In the genomic region with DNA sequence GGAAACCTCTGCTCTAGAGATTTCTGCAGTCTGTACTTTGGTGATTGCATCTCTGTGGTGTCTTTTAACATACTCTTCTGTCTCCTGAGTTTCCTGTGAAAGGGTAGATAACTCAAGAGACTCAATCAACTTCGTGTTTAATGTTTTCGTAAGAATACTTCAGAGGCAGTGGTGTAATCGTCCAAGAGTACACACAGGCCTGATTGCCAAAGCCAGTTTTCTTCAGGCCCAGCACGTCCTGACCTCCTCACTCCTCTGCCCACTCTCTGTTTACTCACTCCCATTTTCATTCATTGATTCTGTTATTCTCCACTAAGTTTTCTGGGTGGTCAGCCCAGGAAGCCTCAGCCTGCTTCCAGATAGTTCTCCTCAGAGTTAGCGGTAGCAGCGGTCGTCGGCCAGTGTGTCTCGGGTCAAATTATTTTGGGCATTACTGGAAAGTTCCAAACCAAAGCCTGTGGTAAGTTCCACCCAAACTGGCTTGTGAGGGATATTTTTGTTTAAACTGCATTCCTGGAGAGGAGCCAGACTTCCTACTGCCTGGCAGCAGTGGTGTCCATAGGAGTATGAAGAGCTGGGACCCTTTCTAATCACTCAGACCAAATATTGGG, we compare ENCODE assay signal across 19 cellular contexts.
DNase-seq lines count a peak whose midpoint lies in the region; ATAC-seq and TF ChIP-seq lines count a peak whose summit lies in the region.
"Had no signal": no experiment of that assay in that cellular context is flagged by ENCODE, and none has a peak within 500 bp of the region (broad histone marks: within the 10 kb centered on the region; RNA-seq: fewer than 3 reads in every experiment).

No MANE protein-coding gene starts in this region.

- H3K36me3 Mint-ChIP-seq in osteocyte (ENCODE audit: unreplicated experiment), result peaks cover 7% of the 10 kb centered on the region

- 75 to 89% (median 78%) methylated on average over 9 of the region's 9 CpGs for WGBS in heart left ventricle, 4 donors

- H3K4me1 ChIP-seq in heart left ventricle, result peaks cover 0 to 28% (median 9%) of the 10 kb centered on the region in 12 donors
- H3K4me1 ChIP-seq in tibial artery, result peaks cover 0 to 50% (median 15%) of the 10 kb centered on the region in 4 donors

- H3K27me3 ChIP-seq in heart left ventricle (no peaks in the 10 kb centered on the region), tibial artery (no peaks in the 10 kb centered on the region)
- H3K27me3 ChIP-seq: BLaER1 treated with 17β-estradiol and CSF1 and Interleukin-3, amounts not matched to agents 10 nM and 100 nM had no signal

- peak overlapping the region; percentile 47 for H3K27ac Mint-ChIP-seq in osteocyte (ENCODE audit: unreplicated experiment)
- H3K27ac Mint-ChIP-seq: CD8-positive, alpha-beta T cell had no signal

- intact Hi-C loops in heart left ventricle (cut with DNase I) (loop anchor here in 1 of 10 donors (10.0 kb wide), 1 partner anchor 158 kb away; no protein-coding TSS in a partner anchor), cardiac septum (cut with DNase I) (no loop called here), tibial artery (cut with DNase I; ENCODE audit: low total_unique reads) (no loop called here)

- ATAC-seq in heart left ventricle (peak in 3 of 4 donors; percentile 36 to 69 (median 40)), GM21737 (IDR thresholded peaks at IDR 0.05; ENCODE audit: unreplicated experiment) (no peak)
- ATAC-seq: CD8-positive, alpha-beta T cell had no signal

- H3K27ac ChIP-seq in heart left ventricle (peak overlapping the region in 3 of 12 donors; percentile 31 to 52 (median 41)), tibial artery (peak overlapping the region; percentile 51 to 63)
- H3K27ac ChIP-seq: BLaER1 treated with 17β-estradiol and CSF1 and Interleukin-3, amounts not matched to agents 10 nM and 100 nM; PC-9; RWPE1 had no signal

- H3K27me3 Mint-ChIP-seq in osteocyte (ENCODE audit: unreplicated experiment), result no peaks in the 10 kb centered on the region

- peaks cover 22% of the 10 kb centered on the region for H3K4me1 Mint-ChIP-seq in osteocyte (ENCODE audit: unreplicated experiment)

- peaks cover 13% of the 10 kb centered on the region for H3K9me3 Mint-ChIP-seq in osteocyte (ENCODE audit: unreplicated experiment)
- H3K9me3 Mint-ChIP-seq: CD8-positive, alpha-beta T cell had no signal

- DNase-seq in heart left ventricle (no peak), cardiac septum (ENCODE audit: low spot score) (no peak), fibroblast of villous mesenchyme (ENCODE audit: low read depth) (peak; percentile 61), osteocyte (ENCODE audit: extremely low spot score, unreplicated experiment) (no peak), tibial artery (no peak), DMS153 (lab: John Stamatoyannopoulos, UW) (no peak), EL (no peak)
- DNase-seq: 8988T; CD8-positive, alpha-beta T cell; GDM1; KBM-7; NCI-H1092 treated with DMSO at 0.1 percent for 48 hours; NCI-H1436 treated with DMSO at 0.1 percent for 48 hours; NCI-H1930; NCI-H69; PC-9 had no signal

- H3K9me3 ChIP-seq in heart left ventricle, result peaks cover 0 to 12% (median 0%) of the 10 kb centered on the region in 12 donors
- no peaks in the 10 kb centered on the region for H3K9me3 ChIP-seq in tibial artery

- no peak for TF ChIP-seq POLR2A in heart left ventricle (IDR thresholded peaks at IDR 0.05)

- TF ChIP-seq CTCF in heart left ventricle (IDR thresholded peaks at IDR 0.05) (no peak), fibroblast of villous mesenchyme (IDR thresholded peaks at IDR 0.05; ENCODE audit: insufficient read depth, low read depth, low read length) (no peak), osteocyte (IDR thresholded peaks at IDR 0.05) (no peak), tibial artery (IDR thresholded peaks at IDR 0.05) (no peak)

- no peaks in the 10 kb centered on the region for H3K36me3 ChIP-seq in heart left ventricle
- no peaks in the 10 kb centered on the region for H3K36me3 ChIP-seq in tibial artery

- H3K4me3 ChIP-seq in heart left ventricle (no peak overlapping the region), fibroblast of villous mesenchyme (ENCODE audit: low read depth, low read length) (no peak overlapping the region), tibial artery (no peak overlapping the region)
- H3K4me3 ChIP-seq: BLaER1 treated with 17β-estradiol and CSF1 and Interleukin-3, amounts not matched to agents 10 nM and 100 nM; PC-9 had no signal

- no peak overlapping the region for H3K4me3 Mint-ChIP-seq in osteocyte (ENCODE audit: unreplicated experiment)
- H3K4me3 Mint-ChIP-seq: CD8-positive, alpha-beta T cell had no signal
